Comparison of ENCODE assay signal across 9 cellular contexts in genomic region chr10:15439381-15439837, GRCh38.
A peak's percentile ranks its signal among the peaks of the same experiment; 100 is the strongest.
DNase-seq lines count a peak whose midpoint lies in the region; ATAC-seq and TF ChIP-seq lines count a peak whose summit lies in the region.
"Had no signal": no experiment of that assay in that cellular context is flagged by ENCODE, and none has a peak within 500 bp of the region (broad histone marks: within the 10 kb centered on the region; RNA-seq: fewer than 3 reads in every experiment).

No MANE protein-coding gene starts in this region.

- H3K4me1 ChIP-seq in BE2C (no peaks in the 10 kb centered on the region), ovary (ENCODE audit: insufficient read depth) (peaks cover 8% of the 10 kb centered on the region)

- no peak for TF ChIP-seq POLR2A in ovary (IDR thresholded peaks at IDR 0.05)
- no peak for TF ChIP-seq POLR2A in GM18505 (IDR thresholded peaks at IDR 0.05; ENCODE audit: borderline replicate concordance, extremely low read depth, insufficient read depth, insufficient read length)

- no peaks in the 10 kb centered on the region for H3K27me3 ChIP-seq in BE2C
- no peaks in the 10 kb centered on the region for H3K27me3 ChIP-seq in ovary

- ATAC-seq in GM19452 (IDR thresholded peaks at IDR 0.05; ENCODE audit: unreplicated experiment) (no peak), HG02970 (IDR thresholded peaks at IDR 0.05; ENCODE audit: low FRiP score, unreplicated experiment) (no peak), GM18505 (IDR thresholded peaks at IDR 0.05; ENCODE audit: unreplicated experiment) (no peak)
- ATAC-seq: GM12878 had no signal

- no peaks in the 10 kb centered on the region for H3K36me3 ChIP-seq in BE2C
- H3K36me3 ChIP-seq in ovary: no peaks in the 10 kb centered on the region

- peak overlapping the region in 1 of 2 donors; percentile 61 for H3K27ac ChIP-seq in ovary

- TF ChIP-seq EP300 in ovary (IDR thresholded peaks at IDR 0.05): no peak

- intact Hi-C loops in ovary (cut with DNase I): loop anchor here in 3 of 4 donors (5.0 to 10.0 kb wide), 3 partner anchors 283 to 385 kb away; no protein-coding TSS in a partner anchor

- DNase-seq in BE2C (no peak), SK-MEL-5 (ENCODE audit: low read depth, low spot score) (peak; percentile 9), fibroblast of the aortic adventitia (ENCODE audit: low read depth) (peak; percentile 95), ovary (peak; percentile 44 to 75 (median 62)), NCI-H128 (lab: John Stamatoyannopoulos, UW; ENCODE audit: unreplicated experiment) (no peak)

- WGBS in ovary, 3 donors: 0 to 1% (median 1%) methylated on average over 12 of the region's 12 CpGs

- TF ChIP-seq CTCF in BE2C (IDR thresholded peaks at IDR 0.05; ENCODE audit: low read depth, low read length) (peak; percentile 58), fibroblast of the aortic adventitia (IDR thresholded peaks at IDR 0.05; ENCODE audit: insufficient read depth, low read length) (peak; percentile 79), ovary (IDR thresholded peaks at IDR 0.05) (peak in 2 of 3 donors; percentile 24 to 35)

- H3K4me3 ChIP-seq in BE2C (ENCODE audit: low read depth, low read length) (peak overlapping the region; percentile 45), fibroblast of the aortic adventitia (ENCODE audit: low read depth, low read length) (peak overlapping the region; percentile 50), ovary (peak overlapping the region; percentile 17)
- H3K4me3 ChIP-seq: GM12878 had no signal

- H3K9me3 ChIP-seq in BE2C (no peaks in the 10 kb centered on the region), ovary (no peaks in the 10 kb centered on the region)

- in situ Hi-C loops in SK-MEL-5 (cut with HindIII; ENCODE audit: low pct_unique_long_range_greater_than_20kb, low sequenced_read_pairs): no loop called here

Comparison
In these comparisons a context has a peak if more than half of its experiments do, and no peak if none do; other contexts are left out.
1. DNase-seq: peak in SK-MEL-5 (single experiment), fibroblast of the aortic adventitia (single experiment) and ovary (5 of 5); none in BE2C (single experiment) and NCI-H128 (single experiment).
2. Peak in every context shown above with its lines, with median percentiles within 50 percentile points of each other: H3K4me3 ChIP-seq and CTCF ChIP-seq.